9 cellular contexts compared by ENCODE assay signal in genomic region chr6:166997348-166997747, GRCh38. TPM values are rescaled to one million over a fixed set of nuclear protein-coding genes. Genes with fewer than 3 reads are reported as not detected.
DNase-seq lines count a peak whose midpoint lies in the region; ATAC-seq and TF ChIP-seq lines count a peak whose summit lies in the region.
"Had no signal": no experiment of that assay in that cellular context is flagged by ENCODE, and none has a peak within 500 bp of the region (broad histone marks: within the 10 kb centered on the region; RNA-seq: fewer than 3 reads in every experiment).

No MANE protein-coding gene starts in this region.

- TF ChIP-seq CTCF in BE2C (IDR thresholded peaks at IDR 0.05; ENCODE audit: low read depth, low read length) (no peak), cardiac fibroblast (IDR thresholded peaks at IDR 0.05; ENCODE audit: low read depth, low read length) (no peak)

- H3K4me3 ChIP-seq in BE2C (ENCODE audit: low read depth, low read length) (peak overlapping the region; percentile 91), HUES6 (ENCODE audit: low read depth, low read length) (peak overlapping the region; percentile 92), cardiac fibroblast (replicated peaks in 1 of 2; ENCODE audit: low read depth in 2 of 2, low read length in 2 of 2) (peak overlapping the region; percentile 86 to 100), muscle layer of colon (ENCODE audit: low read depth in 1 of 2, low read length in 2 of 2) (peak overlapping the region in 1 of 2 donors; percentile 75)

- no peak for ATAC-seq in HG02610 (IDR thresholded peaks at IDR 0.05; ENCODE audit: unreplicated experiment)
- ATAC-seq: gastrocnemius medialis had no signal

- no peaks in the 10 kb centered on the region for H3K4me1 ChIP-seq in BE2C
- peaks cover 10% of the 10 kb centered on the region; the same call in 1 of the 2 replicates for H3K4me1 ChIP-seq in HUES6 (ENCODE audit: control insufficient read depth, insufficient read depth, low read length)
- H3K4me1 ChIP-seq in muscle layer of colon (ENCODE audit: insufficient read depth, low read length), result peaks cover 19% of the 10 kb centered on the region

- no peak overlapping the region for H3K27ac ChIP-seq in HUES6 (ENCODE audit: low read depth, low read length)
- no peak overlapping the region for H3K27ac ChIP-seq in muscle layer of colon (ENCODE audit: low read depth, low read length)

- H3K27me3 ChIP-seq in BE2C (no peaks in the 10 kb centered on the region), HUES6 (ENCODE audit: control insufficient read depth, insufficient read depth, low read length) (no peaks in the 10 kb centered on the region), muscle layer of colon (ENCODE audit: control insufficient read depth in 1 of 2, insufficient read depth in 2 of 2, low read length in 2 of 2) (no peaks in the 10 kb centered on the region)
- H3K27me3 ChIP-seq: gastrocnemius medialis had no signal

- H3K36me3 ChIP-seq in BE2C (no peaks in the 10 kb centered on the region; the same call in 1 of the 2 replicates), HUES6 (ENCODE audit: control insufficient read depth, insufficient read depth, low read length) (peaks cover 36% of the 10 kb centered on the region), muscle layer of colon (ENCODE audit: insufficient read depth, low read length) (no peaks in the 10 kb centered on the region)
- H3K36me3 ChIP-seq: gastrocnemius medialis had no signal

- H3K9me3 ChIP-seq in BE2C (no peaks in the 10 kb centered on the region), HUES6 (ENCODE audit: control insufficient read depth, insufficient read depth, low read depth, low read length) (no peaks in the 10 kb centered on the region; the same call in 1 of the 2 replicates), muscle layer of colon (ENCODE audit: low read length) (no peaks in the 10 kb centered on the region)
- H3K9me3 ChIP-seq: gastrocnemius medialis had no signal

- no peak for DNase-seq in BE2C
- no peak for DNase-seq in cardiac fibroblast (ENCODE audit: low read depth in 2 of 2)
- DNase-seq in NCI-H1436 (lab: John Stamatoyannopoulos, UW), result no peak
- DNase-seq in NCI-H1694 (lab: John Stamatoyannopoulos, UW), result no peak
- DNase-seq in NCI-H345 treated with DMSO at 0.1 percent for 48 hours (lab: John Stamatoyannopoulos, UW; ENCODE audit: unreplicated experiment), result no peak
- DNase-seq: gastrocnemius medialis had no signal

- H3K9ac ChIP-seq in HUES6 (ENCODE audit: low read length) (no peak overlapping the region), muscle layer of colon (ENCODE audit: low read length) (peak overlapping the region; percentile 2)

RNA-seq across cellular contexts. Expression of gene CEP43, which starts 1.8 kb away (rescaled TPM):
- 11.8 TPM for polyA plus RNA-seq in BE2C (2012; ENCODE audit: insufficient read depth, insufficient read length, low read depth)

RNA-seq across cellular contexts. Expression of gene RNASET2, which starts 41.0 kb away (rescaled TPM):
- polyA plus RNA-seq in BE2C (2012; ENCODE audit: insufficient read depth, insufficient read length, low read depth), result 14.1 TPM
